9 cellular contexts compared by ENCODE assay signal in the genomic region with DNA sequence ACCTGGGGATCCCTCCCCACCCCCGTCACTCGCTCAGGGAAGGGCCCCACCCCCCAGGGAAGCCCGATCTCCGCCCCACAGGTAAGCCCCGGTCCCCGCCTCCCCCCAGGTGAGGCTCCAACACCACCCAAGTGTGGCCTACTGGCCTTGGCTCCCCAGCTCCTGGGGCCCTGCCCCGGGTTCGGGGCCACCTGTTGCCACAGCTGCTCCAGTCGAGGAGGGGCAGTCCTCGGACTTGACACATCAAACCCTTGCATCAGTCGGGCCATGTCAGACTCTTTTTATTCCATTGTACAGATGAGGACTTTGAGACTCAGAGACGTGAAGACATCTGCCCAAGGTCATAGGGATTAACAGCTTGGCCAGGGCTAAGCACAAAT. TPM values are rescaled to one million over a fixed set of nuclear protein-coding genes. Genes with fewer than 3 reads are reported as not detected.
A peak's percentile ranks its signal among the peaks of the same experiment; 100 is the strongest.
DNase-seq lines count a peak whose midpoint lies in the region; ATAC-seq and TF ChIP-seq lines count a peak whose summit lies in the region.
"Had no signal": no experiment of that assay in that cellular context is flagged by ENCODE, and none has a peak within 500 bp of the region (broad histone marks: within the 10 kb centered on the region; RNA-seq: fewer than 3 reads in every experiment).

No MANE protein-coding gene starts in this region.

- no peaks in the 10 kb centered on the region for H3K9me3 ChIP-seq in muscle layer of duodenum (ENCODE audit: control insufficient read depth in 1 of 2, low read length in 2 of 2)

- DNase-seq in EL (peak; percentile 9), COLO829 (ENCODE audit: low spot score) (no peak), H4 (ENCODE audit: low spot score) (no peak)
- peak; percentile 29 for DNase-seq in effector CD8-positive, alpha-beta T cell (lab: John Stamatoyannopoulos, UW)

- peak overlapping the region; percentile 75 to 85 for H3K4me3 ChIP-seq in muscle layer of duodenum (ENCODE audit: low read depth in 1 of 2, low read length in 2 of 2)

- peak overlapping the region; percentile 58 for H3K27ac ChIP-seq in muscle layer of duodenum (ENCODE audit: low read length)

- peaks cover 0 to 16% of the 10 kb centered on the region in 2 donors for H3K36me3 ChIP-seq in muscle layer of duodenum (ENCODE audit: control insufficient read depth in 1 of 2, insufficient read depth in 2 of 2, low read length in 2 of 2)

- H3K4me1 ChIP-seq in muscle layer of duodenum (ENCODE audit: control insufficient read depth in 1 of 2, insufficient read depth in 2 of 2, low read length in 2 of 2): peaks cover 8 to 13% of the 10 kb centered on the region in 2 donors

- H3K27me3 ChIP-seq in muscle layer of duodenum (ENCODE audit: low read depth, low read length): no peaks in the 10 kb centered on the region

- peak; percentile 11 for ATAC-seq in HG02870 (IDR thresholded peaks at IDR 0.05; ENCODE audit: unreplicated experiment)
- peak; percentile 13 for ATAC-seq in SK-N-SH treated with all-trans-retinoic acid at 6 μM for 48 hours
- ATAC-seq in GM18519 (IDR thresholded peaks at IDR 0.05; ENCODE audit: low FRiP score, unreplicated experiment): no peak

TF ChIP-seq in SK-N-SH treated with all-trans-retinoic acid at 6 μM for 48 hours, 23 proteins besides CTCF, POLR2A, EP300 and RAD21:
- no peak for TF ChIP-seq TCF4 (CRISPR knock-in tag; IDR thresholded peaks at IDR 0.05; ENCODE audit: borderline replicate concordance)
- TF ChIP-seq ZFP30 (CRISPR knock-in tag; IDR thresholded peaks at IDR 0.05): no peak
- TF ChIP-seq GLIS3 (CRISPR knock-in tag; IDR thresholded peaks at IDR 0.05): no peak
- no peak for TF ChIP-seq ZNF8 (CRISPR knock-in tag; IDR thresholded peaks at IDR 0.05)
- TF ChIP-seq, protein P1, sequence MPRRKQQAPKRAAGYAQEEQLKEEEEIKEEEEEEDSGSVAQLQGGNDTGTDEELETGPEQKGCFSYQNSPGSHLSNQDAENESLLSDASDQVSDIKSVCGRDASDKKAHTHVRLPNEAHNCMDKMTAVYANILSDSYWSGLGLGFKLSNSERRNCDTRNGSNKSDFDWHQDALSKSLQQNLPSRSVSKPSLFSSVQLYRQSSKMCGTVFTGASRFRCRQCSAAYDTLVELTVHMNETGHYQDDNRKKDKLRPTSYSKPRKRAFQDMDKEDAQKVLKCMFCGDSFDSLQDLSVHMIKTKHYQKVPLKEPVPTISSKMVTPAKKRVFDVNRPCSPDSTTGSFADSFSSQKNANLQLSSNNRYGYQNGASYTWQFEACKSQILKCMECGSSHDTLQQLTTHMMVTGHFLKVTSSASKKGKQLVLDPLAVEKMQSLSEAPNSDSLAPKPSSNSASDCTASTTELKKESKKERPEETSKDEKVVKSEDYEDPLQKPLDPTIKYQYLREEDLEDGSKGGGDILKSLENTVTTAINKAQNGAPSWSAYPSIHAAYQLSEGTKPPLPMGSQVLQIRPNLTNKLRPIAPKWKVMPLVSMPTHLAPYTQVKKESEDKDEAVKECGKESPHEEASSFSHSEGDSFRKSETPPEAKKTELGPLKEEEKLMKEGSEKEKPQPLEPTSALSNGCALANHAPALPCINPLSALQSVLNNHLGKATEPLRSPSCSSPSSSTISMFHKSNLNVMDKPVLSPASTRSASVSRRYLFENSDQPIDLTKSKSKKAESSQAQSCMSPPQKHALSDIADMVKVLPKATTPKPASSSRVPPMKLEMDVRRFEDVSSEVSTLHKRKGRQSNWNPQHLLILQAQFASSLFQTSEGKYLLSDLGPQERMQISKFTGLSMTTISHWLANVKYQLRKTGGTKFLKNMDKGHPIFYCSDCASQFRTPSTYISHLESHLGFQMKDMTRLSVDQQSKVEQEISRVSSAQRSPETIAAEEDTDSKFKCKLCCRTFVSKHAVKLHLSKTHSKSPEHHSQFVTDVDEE (CRISPR knock-in tag; IDR thresholded peaks at IDR 0.05): no peak
- TF ChIP-seq, protein P2, sequence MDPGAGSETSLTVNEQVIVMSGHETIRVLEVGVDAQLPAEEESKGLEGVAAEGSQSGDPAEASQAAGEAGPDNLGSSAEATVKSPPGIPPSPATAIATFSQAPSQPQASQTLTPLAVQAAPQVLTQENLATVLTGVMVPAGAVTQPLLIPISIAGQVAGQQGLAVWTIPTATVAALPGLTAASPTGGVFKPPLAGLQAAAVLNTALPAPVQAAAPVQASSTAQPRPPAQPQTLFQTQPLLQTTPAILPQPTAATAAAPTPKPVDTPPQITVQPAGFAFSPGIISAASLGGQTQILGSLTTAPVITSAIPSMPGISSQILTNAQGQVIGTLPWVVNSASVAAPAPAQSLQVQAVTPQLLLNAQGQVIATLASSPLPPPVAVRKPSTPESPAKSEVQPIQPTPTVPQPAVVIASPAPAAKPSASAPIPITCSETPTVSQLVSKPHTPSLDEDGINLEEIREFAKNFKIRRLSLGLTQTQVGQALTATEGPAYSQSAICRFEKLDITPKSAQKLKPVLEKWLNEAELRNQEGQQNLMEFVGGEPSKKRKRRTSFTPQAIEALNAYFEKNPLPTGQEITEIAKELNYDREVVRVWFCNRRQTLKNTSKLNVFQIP (CRISPR knock-in tag; IDR thresholded peaks at IDR 0.05; ENCODE audit: borderline replicate concordance, low read depth): no peak
- no peak for TF ChIP-seq ZNF70 (CRISPR knock-in tag; IDR thresholded peaks at IDR 0.05)
- TF ChIP-seq, protein P3, sequence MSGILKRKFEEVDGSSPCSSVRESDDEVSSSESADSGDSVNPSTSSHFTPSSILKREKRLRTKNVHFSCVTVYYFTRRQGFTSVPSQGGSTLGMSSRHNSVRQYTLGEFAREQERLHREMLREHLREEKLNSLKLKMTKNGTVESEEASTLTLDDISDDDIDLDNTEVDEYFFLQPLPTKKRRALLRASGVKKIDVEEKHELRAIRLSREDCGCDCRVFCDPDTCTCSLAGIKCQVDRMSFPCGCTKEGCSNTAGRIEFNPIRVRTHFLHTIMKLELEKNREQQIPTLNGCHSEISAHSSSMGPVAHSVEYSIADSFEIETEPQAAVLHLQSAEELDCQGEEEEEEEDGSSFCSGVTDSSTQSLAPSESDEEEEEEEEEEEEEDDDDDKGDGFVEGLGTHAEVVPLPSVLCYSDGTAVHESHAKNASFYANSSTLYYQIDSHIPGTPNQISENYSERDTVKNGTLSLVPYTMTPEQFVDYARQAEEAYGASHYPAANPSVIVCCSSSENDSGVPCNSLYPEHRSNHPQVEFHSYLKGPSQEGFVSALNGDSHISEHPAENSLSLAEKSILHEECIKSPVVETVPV (CRISPR knock-in tag; IDR thresholded peaks at IDR 0.05): no peak
- TF ChIP-seq CSDC2 (CRISPR knock-in tag; IDR thresholded peaks at IDR 0.05): no peak
- TF ChIP-seq OSR1 (CRISPR knock-in tag; IDR thresholded peaks at IDR 0.05): no peak
- no peak for TF ChIP-seq PPARA (CRISPR knock-in tag; IDR thresholded peaks at IDR 0.05; ENCODE audit: borderline replicate concordance)
- TF ChIP-seq RARB (CRISPR knock-in tag; IDR thresholded peaks at IDR 0.05): no peak
- TF ChIP-seq, protein P4, sequence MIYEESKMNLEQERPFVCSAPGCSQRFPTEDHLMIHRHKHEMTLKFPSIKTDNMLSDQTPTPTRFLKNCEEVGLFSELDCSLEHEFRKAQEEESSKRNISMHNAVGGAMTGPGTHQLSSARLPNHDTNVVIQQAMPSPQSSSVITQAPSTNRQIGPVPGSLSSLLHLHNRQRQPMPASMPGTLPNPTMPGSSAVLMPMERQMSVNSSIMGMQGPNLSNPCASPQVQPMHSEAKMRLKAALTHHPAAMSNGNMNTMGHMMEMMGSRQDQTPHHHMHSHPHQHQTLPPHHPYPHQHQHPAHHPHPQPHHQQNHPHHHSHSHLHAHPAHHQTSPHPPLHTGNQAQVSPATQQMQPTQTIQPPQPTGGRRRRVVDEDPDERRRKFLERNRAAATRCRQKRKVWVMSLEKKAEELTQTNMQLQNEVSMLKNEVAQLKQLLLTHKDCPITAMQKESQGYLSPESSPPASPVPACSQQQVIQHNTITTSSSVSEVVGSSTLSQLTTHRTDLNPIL (CRISPR knock-in tag; IDR thresholded peaks at IDR 0.05; ENCODE audit: low read depth): no peak
- TF ChIP-seq, protein P5, sequence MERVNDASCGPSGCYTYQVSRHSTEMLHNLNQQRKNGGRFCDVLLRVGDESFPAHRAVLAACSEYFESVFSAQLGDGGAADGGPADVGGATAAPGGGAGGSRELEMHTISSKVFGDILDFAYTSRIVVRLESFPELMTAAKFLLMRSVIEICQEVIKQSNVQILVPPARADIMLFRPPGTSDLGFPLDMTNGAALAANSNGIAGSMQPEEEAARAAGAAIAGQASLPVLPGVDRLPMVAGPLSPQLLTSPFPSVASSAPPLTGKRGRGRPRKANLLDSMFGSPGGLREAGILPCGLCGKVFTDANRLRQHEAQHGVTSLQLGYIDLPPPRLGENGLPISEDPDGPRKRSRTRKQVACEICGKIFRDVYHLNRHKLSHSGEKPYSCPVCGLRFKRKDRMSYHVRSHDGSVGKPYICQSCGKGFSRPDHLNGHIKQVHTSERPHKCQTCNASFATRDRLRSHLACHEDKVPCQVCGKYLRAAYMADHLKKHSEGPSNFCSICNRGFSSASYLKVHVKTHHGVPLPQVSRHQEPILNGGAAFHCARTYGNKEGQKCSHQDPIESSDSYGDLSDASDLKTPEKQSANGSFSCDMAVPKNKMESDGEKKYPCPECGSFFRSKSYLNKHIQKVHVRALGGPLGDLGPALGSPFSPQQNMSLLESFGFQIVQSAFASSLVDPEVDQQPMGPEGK (CRISPR knock-in tag; IDR thresholded peaks at IDR 0.05; ENCODE audit: borderline replicate concordance): no peak
- TF ChIP-seq SNAI2 (CRISPR knock-in tag; IDR thresholded peaks at IDR 0.05): no peak
- TF ChIP-seq ESRRG (CRISPR knock-in tag; IDR thresholded peaks at IDR 0.05): no peak
- no peak for TF ChIP-seq BACH2 (CRISPR knock-in tag; IDR thresholded peaks at IDR 0.05; ENCODE audit: borderline replicate concordance)
- no peak for TF ChIP-seq TOX (CRISPR knock-in tag; IDR thresholded peaks at IDR 0.05; ENCODE audit: borderline replicate concordance)
- TF ChIP-seq ZFP3 (CRISPR knock-in tag; IDR thresholded peaks at IDR 0.05): no peak
- no peak for TF ChIP-seq ISL1 (CRISPR knock-in tag; IDR thresholded peaks at IDR 0.05)
TF ChIP-seq in SK-N-SH treated with all-trans-retinoic acid at 6 μM for 48 hours: peak in this region for 0.

RNA-seq across cellular contexts. Expression of a gene that starts 0.5 kb away (rescaled TPM):
- total RNA-seq in H4 (2014; rRNA removed; shearing (Covaris generic)): 13.5 and 14.9 TPM in 2 replicates

RNA-seq across cellular contexts. Expression of a gene that starts 0.6 kb away (rescaled TPM):
- total RNA-seq in H4 (2014; rRNA removed; shearing (Covaris generic)): 2.3 and 5.3 TPM in 2 replicates

RNA-seq across cellular contexts. Expression of a gene that starts 29.6 kb away (rescaled TPM):
- total RNA-seq in H4 (2014; rRNA removed; shearing (Covaris generic)): not detected in 2 replicates
- total RNA-seq: NCI-H460 had no signal

RNA-seq across cellular contexts. Expression of a gene that starts 31.7 kb away (rescaled TPM):
- 2.9 and 4.9 TPM in 2 replicates for total RNA-seq in H4 (2014; rRNA removed; shearing (Covaris generic))
- total RNA-seq: NCI-H460 had no signal

RNA-seq across cellular contexts. Expression of a gene that starts 45.8 kb away (rescaled TPM):
- total RNA-seq in H4 (2014; rRNA removed; shearing (Covaris generic)): 13.8 and 14.2 TPM in 2 replicates

Comparison
In these comparisons a context has a peak if more than half of its experiments do, and no peak if none do; other contexts are left out.
1. DNase-seq: peak in EL (single experiment) and effector CD8-positive, alpha-beta T cell (single experiment); none in COLO829 (single experiment) and H4 (single experiment).